14 cellular contexts compared by ENCODE assay signal in genomic region chr10:117439243-117439912, GRCh38.
A peak's percentile ranks its signal among the peaks of the same experiment; 100 is the strongest.
DNase-seq lines count a peak whose midpoint lies in the region; ATAC-seq, FAIRE-seq and TF ChIP-seq lines count a peak whose summit lies in the region.
"Had no signal": no experiment of that assay in that cellular context is flagged by ENCODE, and none has a peak within 500 bp of the region (broad histone marks: within the 10 kb centered on the region; RNA-seq: fewer than 3 reads in every experiment).

No MANE protein-coding gene starts in this region.

- no peak overlapping the region for H2AFZ ChIP-seq in astrocyte (ENCODE audit: low read depth, low read length)

- intact Hi-C loops in left ventricle myocardium superior (cut with micrococcal nuclease): no loop called here
- intact Hi-C loops in left colon (cut with DNase I, micrococcal nuclease): no loop called here

- peak; percentile 88 for ATAC-seq in left ventricle myocardium superior
- no peak for ATAC-seq in HG03025 (IDR thresholded peaks at IDR 0.05; ENCODE audit: low FRiP score, unreplicated experiment)
- no peak for ATAC-seq in left colon

- peaks cover 12% of the 10 kb centered on the region for H3K4me1 Mint-ChIP-seq in astrocyte (ENCODE audit: low read depth, unreplicated experiment)
- H3K4me1 Mint-ChIP-seq: nephron had no signal

- H3K4me3 ChIP-seq in astrocyte (ENCODE audit: insufficient read depth, low read depth, low read length): no peak overlapping the region
- no peak overlapping the region for H3K4me3 ChIP-seq in subcutaneous abdominal adipose tissue (ENCODE audit: low read depth in 1 of 5, low read length in 5 of 5)

- H3K4me1 ChIP-seq in astrocyte (ENCODE audit: insufficient read depth, low read length) (peaks cover 13% of the 10 kb centered on the region), subcutaneous abdominal adipose tissue (ENCODE audit: control insufficient read depth in 5 of 5, insufficient read depth in 5 of 5, low read length in 5 of 5) (peaks cover 3 to 28% (median 26%) of the 10 kb centered on the region in 5 donors)

- no peak overlapping the region for H3K27ac ChIP-seq in astrocyte (ENCODE audit: low read depth, low read length)
- H3K27ac ChIP-seq in subcutaneous abdominal adipose tissue (ENCODE audit: low read depth, low read length): peak overlapping the region; percentile 65

- H3K4me3 Mint-ChIP-seq in astrocyte (ENCODE audit: unreplicated experiment): no peak overlapping the region
- H3K4me3 Mint-ChIP-seq: dendritic cell treated with granulocyte-macrophage colony-stimulating factor and Interleukin-4, amounts not matched to agents 40 ng/mL and 50 ng/mL, for 4 days; nephron had no signal

- H4K20me1 ChIP-seq in astrocyte (ENCODE audit: insufficient read depth, low read length): no peaks in the 10 kb centered on the region

- no peaks in the 10 kb centered on the region for H3K9me3 ChIP-seq in astrocyte (ENCODE audit: insufficient read depth, low read depth, low read length)
- H3K9me3 ChIP-seq in subcutaneous abdominal adipose tissue (ENCODE audit: control insufficient read depth in 5 of 5, low read length in 5 of 5): no peaks in the 10 kb centered on the region

- H3K79me2 ChIP-seq in astrocyte (ENCODE audit: insufficient read depth, low read length): no peaks in the 10 kb centered on the region

- no peak overlapping the region for H3K27ac Mint-ChIP-seq in astrocyte (ENCODE audit: unreplicated experiment)
- H3K27ac Mint-ChIP-seq: dendritic cell treated with granulocyte-macrophage colony-stimulating factor and Interleukin-4, amounts not matched to agents 40 ng/mL and 50 ng/mL, for 4 days; nephron had no signal

- H3K27me3 ChIP-seq in astrocyte (ENCODE audit: insufficient read depth, low read length) (no peaks in the 10 kb centered on the region), subcutaneous abdominal adipose tissue (ENCODE audit: control insufficient read depth in 5 of 5, insufficient read depth in 4 of 5, low read length in 5 of 5) (peaks cover 0 to 6% (median 1%) of the 10 kb centered on the region in 5 donors)

- peaks cover 16% of the 10 kb centered on the region for H3K27me3 Mint-ChIP-seq in astrocyte (ENCODE audit: low read depth, unreplicated experiment)
- H3K27me3 Mint-ChIP-seq: dendritic cell treated with granulocyte-macrophage colony-stimulating factor and Interleukin-4, amounts not matched to agents 40 ng/mL and 50 ng/mL, for 4 days had no signal

- no peak for TF ChIP-seq CTCF in astrocyte (IDR thresholded peaks at IDR 0.05; ENCODE audit: insufficient read depth, low read depth, low read length)

- H3K36me3 Mint-ChIP-seq in astrocyte (ENCODE audit: low read depth, unreplicated experiment): no peaks in the 10 kb centered on the region

- peak; percentile 74 for DNase-seq in HCEC 1CT
- peak; percentile 88 for DNase-seq in astrocyte (ENCODE audit: low read depth)
- DNase-seq in left ventricle myocardium superior: peak; percentile 66
- DNase-seq in NCI-H1092 (lab: John Stamatoyannopoulos, UW): no peak
- DNase-seq in left colon: no peak
- no peak for DNase-seq in NCI-H2227 treated with DMSO at 0.1 percent for 48 hours (lab: John Stamatoyannopoulos, UW)
- DNase-seq: activated CD4-positive, CD25-positive, alpha-beta regulatory T cell treated with anti-CD3 and anti-CD28 coated beads, Interleukin-2, amount 50 U/mL, for 72 hours; activated gamma-delta T cell treated with Interleukin-2 at 50 U/mL for 16 hours; NCI-H2171 treated with DMSO at 0.1 percent for 48 hours; stimulated activated naive CD4-positive, alpha-beta T cell had no signal

- H3K4me2 ChIP-seq in astrocyte (ENCODE audit: low read length): no peak overlapping the region

- H3K36me3 ChIP-seq in astrocyte (ENCODE audit: insufficient read depth, low read length) (no peaks in the 10 kb centered on the region), subcutaneous abdominal adipose tissue (ENCODE audit: control insufficient read depth in 5 of 5, insufficient read depth in 5 of 5, low read length in 5 of 5) (no peaks in the 10 kb centered on the region)

- no peak overlapping the region for H3K9ac ChIP-seq in astrocyte (ENCODE audit: low read length)
- H3K9ac ChIP-seq in subcutaneous abdominal adipose tissue (ENCODE audit: low read length in 5 of 5): no peak overlapping the region

- peak; percentile 93 for FAIRE-seq in astrocyte (lab: Jason Lieb, UNC)

- peaks cover 3% of the 10 kb centered on the region for H3K9me3 Mint-ChIP-seq in astrocyte (ENCODE audit: unreplicated experiment)
- H3K9me3 Mint-ChIP-seq: dendritic cell treated with granulocyte-macrophage colony-stimulating factor and Interleukin-4, amounts not matched to agents 40 ng/mL and 50 ng/mL, for 4 days; nephron had no signal

Comparison
In these comparisons a context has a peak if more than half of its experiments do, and no peak if none do; other contexts are left out.
1. DNase-seq: peak in HCEC 1CT (single experiment), astrocyte (single experiment) and left ventricle myocardium superior (single experiment); none in NCI-H1092 (single experiment), left colon (0 of 2) and NCI-H2227 treated with DMSO at 0.1 percent for 48 hours (single experiment).